Comparison of ENCODE assay signal across 13 cellular contexts in the genomic region with DNA sequence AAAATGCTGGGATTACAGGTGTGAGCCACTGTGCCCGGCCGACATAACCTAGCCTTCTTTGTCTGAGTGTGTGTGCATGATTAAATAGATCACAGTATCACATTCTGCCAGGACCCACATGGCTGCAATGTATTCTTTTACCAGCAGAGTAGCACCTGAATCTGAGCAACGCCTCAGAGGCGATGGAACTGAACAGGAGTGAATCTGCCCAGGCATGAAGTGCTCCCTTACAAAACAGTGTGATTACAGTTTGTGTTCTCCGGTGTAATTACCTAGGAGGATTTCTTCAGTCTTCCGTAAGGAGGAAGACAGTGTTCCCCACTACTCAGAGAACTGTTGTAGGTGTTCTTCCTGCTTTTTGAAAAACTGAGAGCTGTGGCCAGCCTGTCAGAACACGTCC. TPM values are rescaled to one million over a fixed set of nuclear protein-coding genes. Genes with fewer than 3 reads are reported as not detected.
DNase-seq lines count a peak whose midpoint lies in the region; ATAC-seq, FAIRE-seq and TF ChIP-seq lines count a peak whose summit lies in the region.
"Not testable (repeated sequence)": the region's sequence is repeated elsewhere in the genome, so short reads cannot be mapped to it uniquely, and the experiment has no call there.
"Had no signal": no experiment of that assay in that cellular context is flagged by ENCODE, and none has a peak within 500 bp of the region (broad histone marks: within the 10 kb centered on the region; RNA-seq: fewer than 3 reads in every experiment).

No MANE protein-coding gene starts in this region.

- H3K36me3 ChIP-seq in GM23338 (ENCODE audit: insufficient read depth); suprapubic skin: not testable (repeated sequence)

- DNase-seq in GM23338 (ENCODE audit: low spot score) (peak; percentile 8), RWPE1 (ENCODE audit: low spot score) (peak; percentile 40), MCF 10A (ENCODE audit: unreplicated experiment) (peak; percentile 69), epithelial cell of prostate (ENCODE audit: low read depth, low spot score) (peak; percentile 73), foreskin keratinocyte (peak; percentile 98)
- not testable (repeated sequence) for DNase-seq in HTR-8/SVneo (ENCODE audit: insufficient read length, low spot score); suprapubic skin (ENCODE audit: low spot score in 2 of 2)

- not testable (repeated sequence) for H3K4me3 Mint-ChIP-seq in GM23338
- peak overlapping the region; percentile 12 for H3K4me3 Mint-ChIP-seq in MCF 10A (ENCODE audit: unreplicated experiment)

- H3K9me3 Mint-ChIP-seq in GM23338 = peaks cover 89% of the 10 kb centered on the region
- not testable (repeated sequence) for H3K9me3 Mint-ChIP-seq in MCF 10A (ENCODE audit: unreplicated experiment)

- H3K4me2 ChIP-seq in GM23338 = not testable (repeated sequence)

- H2AFZ ChIP-seq in GM23338 = 0 out of 2 replicates have a peak overlapping the region, but pooled peaks have one; percentile 29

- not testable (repeated sequence) for H3K9me2 ChIP-seq in GM23338 (ENCODE audit: insufficient read depth)

- ATAC-seq in GM23338 = not testable (repeated sequence)
- ATAC-seq in foreskin keratinocyte = peak; percentile 82

- BruUV-seq in MCF 10A (replicated peaks; lab: Mats Ljungman, UMichigan) = not testable (repeated sequence)

- CTCF ChIA-PET in RWPE1 (lab: Yijun Ruan, JAX) = not testable (repeated sequence)
- CTCF ChIA-PET in MCF 10A (lab: Yijun Ruan, JAX) = interaction anchor here (0.7 to 1.2 kb wide), 2 partner anchors 12 to 25 kb away, joined by 3 read pairs; no protein-coding TSS in a partner anchor

- not testable (repeated sequence) for H3K27ac Mint-ChIP-seq in GM23338
- peak overlapping the region; percentile 92 for H3K27ac Mint-ChIP-seq in MCF 10A (ENCODE audit: low read depth, unreplicated experiment)

- not testable (repeated sequence) for H3K4me1 Mint-ChIP-seq in GM23338
- peaks cover 37% of the 10 kb centered on the region for H3K4me1 Mint-ChIP-seq in MCF 10A (ENCODE audit: insufficient read depth, unreplicated experiment)

- not testable (repeated sequence) for H3K79me2 ChIP-seq in GM23338 (replicated peaks; ENCODE audit: insufficient read depth)

- not testable (repeated sequence) for H3K27me3 Mint-ChIP-seq in GM23338 (ENCODE audit: insufficient read depth, low read depth, poor library complexity); MCF 10A (ENCODE audit: insufficient read depth, unreplicated experiment)

- TF ChIP-seq EP300 in suprapubic skin (IDR thresholded peaks at IDR 0.05) = not testable (repeated sequence)

- not testable (repeated sequence) for TF ChIP-seq CTCF in GM23338 (conservative IDR thresholded peaks at IDR 0.05; ENCODE audit: low read depth in 2 of 2); MCF 10A (IDR thresholded peaks at IDR 0.05; ENCODE audit: unreplicated experiment)
- TF ChIP-seq CTCF in RWPE1 (conservative IDR thresholded peaks at IDR 0.05; ENCODE audit: low read depth) (peak; percentile 36), foreskin keratinocyte (conservative IDR thresholded peaks at IDR 0.05) (peak; percentile 63), suprapubic skin (IDR thresholded peaks at IDR 0.05) (peak; percentile 16 to 28)

- 47% methylated on average over 7 of the region's 7 CpGs for WGBS in suprapubic skin

- H3K4me3 ChIP-seq in GM23338, suprapubic skin: not testable (repeated sequence)

- H3F3A ChIP-seq in GM23338 (replicated peaks; ENCODE audit: low read depth) = not testable (repeated sequence)

- TF ChIP-seq POLR2A in suprapubic skin (IDR thresholded peaks at IDR 0.05) = not testable (repeated sequence)

- intact Hi-C loops in MCF 10A (cut with micrococcal nuclease) = not testable (repeated sequence)

- peak; percentile 71 for FAIRE-seq in HTR-8/SVneo (lab: Jason Lieb, UNC)

- peaks cover 19% of the 10 kb centered on the region for H3K36me3 Mint-ChIP-seq in GM23338 (ENCODE audit: low read depth)
- H3K36me3 Mint-ChIP-seq in MCF 10A (ENCODE audit: insufficient read depth, unreplicated experiment) = not testable (repeated sequence)

- H3K27ac ChIP-seq in GM23338 (ENCODE audit: low read depth); suprapubic skin: not testable (repeated sequence)
- H3K27ac ChIP-seq in RWPE1 (peak overlapping the region; percentile 94), epithelial cell of prostate (peak overlapping the region; percentile 85), foreskin keratinocyte (peak overlapping the region; percentile 52)

- H4K20me1 ChIP-seq in GM23338 (replicated peaks; ENCODE audit: insufficient read depth) = not testable (repeated sequence)

- not testable (repeated sequence) for H3K4me1 ChIP-seq in GM23338 (ENCODE audit: insufficient read depth); suprapubic skin
- peaks cover 50% of the 10 kb centered on the region for H3K4me1 ChIP-seq in foreskin keratinocyte

- not testable (repeated sequence) for H3K27me3 ChIP-seq in GM23338 (ENCODE audit: insufficient read depth); foreskin keratinocyte; suprapubic skin

- not testable (repeated sequence) for H3K9me3 ChIP-seq in suprapubic skin

- POLR2A ChIA-PET in RWPE1 (lab: Yijun Ruan, JAX; ENCODE audit: low non-redundant PET) = not testable (repeated sequence)
- POLR2A ChIA-PET in MCF 10A (lab: Yijun Ruan, JAX) = interaction anchor here (0.6 to 1.7 kb wide), 5 partner anchors 9 to 76 kb away, joined by 3 to 5 read pairs (median 3); partner anchors contain the start of gene PSG4

RNA-seq across cellular contexts. Expression of gene PSG2, which starts 46.7 kb away (rescaled TPM):
- not detected in 2 replicates for total RNA-seq in GM23338 (2014; rRNA removed; shearing (Covaris generic))
- polyA plus RNA-seq in GM23338 (2016; fragmentation: Nextera tagmentation; extraction: Ambion mirVana) (not detected in 2 replicates), foreskin keratinocyte (not detected in 2 replicates)
- total RNA-seq in MCF 10A (2022) (not detected in 2 replicates), foreskin keratinocyte (not detected in 2 replicates), suprapubic skin (under 1 TPM in 1 of 4 donors, not detected in 3; 0.51 TPM)
- total RNA-seq: A673; Calu3; CD4-positive, alpha-beta memory T cell; H7; HT-29 had no signal
- polyA plus RNA-seq: CD14-positive monocyte; CD4-positive, alpha-beta memory T cell had no signal

RNA-seq across cellular contexts. Expression of gene PSG5, which starts 57.1 kb away (rescaled TPM):
- total RNA-seq in GM23338 (2014; rRNA removed; shearing (Covaris generic)) = not detected in 2 replicates
- 0.32 and 0.63 TPM in 2 replicates for polyA plus RNA-seq in GM23338 (2016; fragmentation: Nextera tagmentation; extraction: Ambion mirVana)
- not detected in 2 replicates for total RNA-seq in MCF 10A (2022)
- 0.41 and 0.46 TPM in 2 replicates for total RNA-seq in foreskin keratinocyte
- 0.38 and 0.41 TPM in 2 replicates for polyA plus RNA-seq in foreskin keratinocyte
- total RNA-seq in suprapubic skin = under 1 TPM in 2 of 4 donors, not detected in 2; 0.47 to 0.51 TPM
- total RNA-seq: A673; Calu3; CD4-positive, alpha-beta memory T cell; H7; HT-29 had no signal
- polyA plus RNA-seq: CD14-positive monocyte; CD4-positive, alpha-beta memory T cell had no signal
